Comparison of ENCODE assay signal across 18 cellular contexts in the genomic region with DNA sequence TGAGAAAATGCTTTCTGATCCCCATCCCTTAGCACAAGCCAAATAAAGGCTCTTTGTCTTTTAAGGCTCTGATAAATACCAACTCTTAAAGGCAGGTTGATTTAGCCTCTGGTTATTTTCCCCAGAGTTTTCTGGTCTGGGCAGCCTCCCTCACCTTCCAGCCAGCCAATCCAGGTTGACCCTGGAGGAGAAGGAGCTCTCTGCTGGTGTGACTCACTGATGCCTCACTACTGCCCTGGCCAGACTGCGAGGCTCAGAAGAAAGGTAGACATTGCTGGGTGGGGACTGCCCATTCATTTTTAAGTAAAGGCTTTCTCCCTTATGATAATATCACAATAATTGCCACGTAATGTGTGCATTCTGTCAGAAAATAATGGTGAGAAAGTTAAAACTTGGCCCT. TPM values are rescaled to one million over a fixed set of nuclear protein-coding genes. Genes with fewer than 3 reads are reported as not detected.
DNase-seq lines count a peak whose midpoint lies in the region; ATAC-seq, FAIRE-seq and TF ChIP-seq lines count a peak whose summit lies in the region.
"Had no signal": no experiment of that assay in that cellular context is flagged by ENCODE, and none has a peak within 500 bp of the region (broad histone marks: within the 10 kb centered on the region; RNA-seq: fewer than 3 reads in every experiment).

No MANE protein-coding gene starts in this region.

- H3K27me3 ChIP-seq in HCT116 (ENCODE audit: insufficient read depth, low read length) = no peaks in the 10 kb centered on the region
- H3K27me3 ChIP-seq: ovary, stomach had no signal

- no peak for FAIRE-seq in urothelium cell line (lab: Jason Lieb, UNC)
- FAIRE-seq: islet of Langerhans had no signal

- H2AFZ ChIP-seq in HCT116 (ENCODE audit: low read depth, low read length, poor library complexity, severe bottlenecking) = no peak overlapping the region

- CTCF ChIA-PET in HCT116 (lab: Charles Lee) = no interaction called here

- no peaks in the 10 kb centered on the region for H3K9me2 ChIP-seq in HCT116 (ENCODE audit: insufficient read depth)

- H3K9me3 ChIP-seq in HCT116 (ENCODE audit: control insufficient read depth in 1 of 2, insufficient read depth in 1 of 2, low read depth in 1 of 2, low read length in 2 of 2) = no peaks in the 10 kb centered on the region
- H3K9me3 ChIP-seq: ovary had no signal

- RAD21 ChIA-PET in HCT116 (lab: Charles Lee; ENCODE audit: low non-redundant PET in 1 of 2, low total read pairs in 2 of 2, uncharacterized antibody in 2 of 2, unreplicated experiment in 2 of 2) = no interaction called here

- POLR2A ChIA-PET in HCT116 (lab: Charles Lee) = interaction anchor here (0.6 kb wide), 1 partner anchor 1503 kb away, joined by 3 read pairs; no protein-coding TSS in a partner anchor

- no peak for TF ChIP-seq POLR2A in HCT116 (IDR thresholded peaks at IDR 0.05; ENCODE audit: borderline replicate concordance, extremely low read depth, insufficient read depth, insufficient read length)

- no peak for TF ChIP-seq CTCF in HCT116 (IDR thresholded peaks at IDR 0.05 in 2 of 3, conservative IDR thresholded peaks at IDR 0.05 in 1 of 3; ENCODE audit: borderline replicate concordance in 1 of 3, insufficient read depth in 1 of 3, low read depth in 2 of 3, low read length in 2 of 3)

- intact Hi-C loops in HCT116 (cut with micrococcal nuclease) = no loop called here

- H3K79me2 ChIP-seq in HCT116 (ENCODE audit: insufficient read depth, low read length) = no peaks in the 10 kb centered on the region

- ATAC-seq in HCT116 (peak; percentile 97), HG03196 (IDR thresholded peaks at IDR 0.05; ENCODE audit: unreplicated experiment) (no peak)

- H3K27ac ChIP-seq in HCT116 (ENCODE audit: low read depth, low read length) (no peak overlapping the region), epithelial cell of prostate (peak overlapping the region; percentile 75)
- H3K27ac ChIP-seq: ovary, stomach had no signal

- H3K4me2 ChIP-seq in HCT116 (ENCODE audit: low read length) = peak overlapping the region; percentile 13; the same call in 1 of the 2 replicates

- in situ Hi-C loops in SK-MEL-5 (cut with HindIII; ENCODE audit: low pct_unique_long_range_greater_than_20kb, low sequenced_read_pairs) = no loop called here

- H4K20me1 ChIP-seq in HCT116 (ENCODE audit: insufficient read depth) = no peaks in the 10 kb centered on the region

- no peaks in the 10 kb centered on the region for H3K36me3 ChIP-seq in HCT116 (ENCODE audit: control insufficient read depth in 1 of 2, insufficient read depth in 2 of 2, low read length in 2 of 2)
- H3K36me3 ChIP-seq: ovary, stomach had no signal

- DNase-seq in HCT116 (ENCODE audit: low read depth, low spot score) (peak; percentile 32), SK-MEL-5 (ENCODE audit: low read depth, low spot score) (peak; percentile 15), epithelial cell of prostate (ENCODE audit: low read depth, low spot score) (peak; percentile 81), urothelium cell line (ENCODE audit: low spot score) (peak; percentile 50), NCI-H2171 treated with DMSO at 0.1 percent for 48 hours (lab: John Stamatoyannopoulos, UW) (no peak), superior temporal gyrus (ENCODE audit: extremely low spot score) (no peak)
- DNase-seq: activated CD4-positive, CD25-positive, alpha-beta regulatory T cell treated with anti-CD3 and anti-CD28 coated beads, Interleukin-2, amount 50 U/mL, for 72 hours; activated CD8-positive, alpha-beta memory T cell treated with anti-CD3 and anti-CD28 coated beads, Interleukin-2, amount 50 U/mL, for 48 hours; activated naive CD8-positive, alpha-beta T cell treated with anti-CD3 and anti-CD28 coated beads for 36 hours; Karpas-422; NCI-H1694; NCI-H524; ovary; stimulated activated CD4-positive, alpha-beta T cell treated with anti-CD3 and anti-CD28 coated beads, Interleukin-12 subunit alpha, Interleukin-12 subunit beta, amount 100 ng/mL, for 4 hours; stomach had no signal

- no peak for TF ChIP-seq RAD21 in HCT116 (IDR thresholded peaks at IDR 0.05; ENCODE audit: low read depth)

- H3K4me3 ChIP-seq in HCT116 (replicated peaks in 1 of 2; ENCODE audit: low read depth in 1 of 2, low read length in 2 of 2) = no peak overlapping the region
- H3K4me3 ChIP-seq: ovary, stomach had no signal

- no peak overlapping the region for H3K9ac ChIP-seq in HCT116 (ENCODE audit: low read length)

- H3K4me1 ChIP-seq in HCT116 (ENCODE audit: control insufficient read depth in 1 of 2, insufficient read depth in 2 of 2, low read length in 2 of 2) = peaks cover 0 to 12% of the 10 kb centered on the region in 2 experiments; a peak in 2 of 4 replicates

- BruUV-seq in HCT116 (replicated peaks; lab: Mats Ljungman, UMichigan) = no TSS peak

TF ChIP-seq in HCT116, 20 proteins besides CTCF, POLR2A, EP300 and RAD21:
- TF ChIP-seq FOSL1 (IDR thresholded peaks at IDR 0.05; ENCODE audit: low read depth) (peak; percentile 61; the same call in 1 of the 2 replicates), SP1 (IDR thresholded peaks at IDR 0.05; ENCODE audit: low read depth) (peak; percentile 30; the same call in 1 of the 2 replicates), JUND (IDR thresholded peaks at IDR 0.05) (0 out of 2 replicates have a peak, but pooled peaks have one; percentile 24)
- TF ChIP-seq, protein P1, sequence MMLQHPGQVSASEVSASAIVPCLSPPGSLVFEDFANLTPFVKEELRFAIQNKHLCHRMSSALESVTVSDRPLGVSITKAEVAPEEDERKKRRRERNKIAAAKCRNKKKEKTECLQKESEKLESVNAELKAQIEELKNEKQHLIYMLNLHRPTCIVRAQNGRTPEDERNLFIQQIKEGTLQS (IDR thresholded peaks at IDR 0.05) = no peak

RNA-seq across cellular contexts. Expression of gene SLCO3A1, which starts 37.1 kb away (rescaled TPM):
- total RNA-seq in HCT116 (2021; ENCODE audit: unreplicated experiment) = 5.1 TPM
- 2.0 and 3.1 TPM in 2 replicates for polyA plus RNA-seq in HCT116 (2012)
- total RNA-seq in SK-MEL-5 (2014; rRNA removed; shearing (Covaris generic)) = 1.7 and 2.5 TPM in 2 replicates
- polyA plus RNA-seq in SK-MEL-5 (2015; cell fraction: cytosol; rRNA removed) = 13.5 and 15.4 TPM in 2 replicates
- 9.1 and 14.8 TPM in 2 replicates for polyA plus RNA-seq in SK-MEL-5 (2015; cell fraction: nucleus; rRNA removed)
- total RNA-seq: G401 had no signal

Comparison
In these comparisons a context has a peak if more than half of its experiments do, and no peak if none do; other contexts are left out.
1. DNase-seq: peak in HCT116 (single experiment), SK-MEL-5 (single experiment), epithelial cell of prostate (single experiment) and urothelium cell line (single experiment); none in NCI-H2171 treated with DMSO at 0.1 percent for 48 hours (single experiment) and superior temporal gyrus (single experiment).